12 cellular contexts compared by ENCODE assay signal in the genomic region with DNA sequence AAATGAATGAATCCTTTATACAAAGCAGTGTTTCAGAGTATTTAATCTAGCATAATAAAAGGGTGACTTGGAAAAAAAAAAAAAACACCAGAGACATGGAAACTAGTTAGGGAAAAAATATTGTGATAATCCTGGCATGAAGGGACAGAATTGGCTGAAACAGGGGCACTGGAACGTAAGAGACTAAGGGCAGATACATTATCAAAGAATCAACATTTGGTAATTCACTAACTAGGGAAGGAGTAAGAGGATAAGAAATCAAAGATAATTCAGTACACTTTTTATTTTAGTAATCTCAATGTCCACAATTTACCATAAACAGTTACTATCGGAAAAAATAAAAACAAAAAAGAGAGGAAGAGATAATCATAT. TPM values are rescaled to one million over a fixed set of nuclear protein-coding genes. Genes with fewer than 3 reads are reported as not detected.
DNase-seq lines count a peak whose midpoint lies in the region; ATAC-seq and TF ChIP-seq lines count a peak whose summit lies in the region.
"Had no signal": no experiment of that assay in that cellular context is flagged by ENCODE, and none has a peak within 500 bp of the region (broad histone marks: within the 10 kb centered on the region; RNA-seq: fewer than 3 reads in every experiment).

No MANE protein-coding gene starts in this region.

- H3K4me3 ChIP-seq in ACC112 (ENCODE audit: low read depth, low read length) (0 out of 2 replicates have a peak overlapping the region, but pooled peaks have one; percentile 14), right lobe of liver (no peak overlapping the region), mucosa of descending colon (no peak overlapping the region)

- ATAC-seq in right lobe of liver (peak; percentile 50 to 83 (median 60)), mucosa of descending colon (no peak), HG02885 (IDR thresholded peaks at IDR 0.05; ENCODE audit: poor library complexity, unreplicated experiment) (no peak)
- ATAC-seq: Panc1 had no signal

- peaks cover 5% of the 10 kb centered on the region for H3K79me2 ChIP-seq in ACC112 (ENCODE audit: control insufficient read depth, insufficient read depth, low read length, unreplicated experiment)

- H3K4me1 ChIP-seq in ACC112 (ENCODE audit: control insufficient read depth, insufficient read depth, low read length, unreplicated experiment) (peaks cover 17% of the 10 kb centered on the region), right lobe of liver (peaks cover 0 to 18% (median 4%) of the 10 kb centered on the region in 4 donors), mucosa of descending colon (ENCODE audit: low read depth) (no peaks in the 10 kb centered on the region)

- DNase-seq in right lobe of liver = no peak
- DNase-seq in mucosa of descending colon = no peak
- no peak for DNase-seq in cerebellar cortex (ENCODE audit: low spot score)
- DNase-seq: activated CD4-positive, alpha-beta T cell treated with anti-CD3 and anti-CD28 coated beads, Interleukin-2, amount 50 U/mL, for 48 hours; activated naive CD4-positive, alpha-beta T cell treated with anti-CD3 and anti-CD28 coated beads, Interleukin-2, amount 10 ng/mL, durations not matched to agents 7 days and 5 days; NCI-H1092 treated with DMSO at 0.1 percent for 48 hours; nephron progenitor cell; T-helper 9 cell had no signal

- H3K9me3 ChIP-seq in right lobe of liver (no peaks in the 10 kb centered on the region), mucosa of descending colon (no peaks in the 10 kb centered on the region)

- 31% methylated on average over 2 of the region's 2 CpGs for WGBS in right lobe of liver (ENCODE audit: insufficient coverage, low coverage, low lambda C conversion rate, missing lambda C conversion rate)

- H3K27me3 ChIP-seq in ACC112 (ENCODE audit: insufficient read depth, low read length) = no peaks in the 10 kb centered on the region
- no peaks in the 10 kb centered on the region for H3K27me3 ChIP-seq in right lobe of liver

- H2AFZ ChIP-seq in ACC112 (ENCODE audit: low read length, unreplicated experiment) = peak overlapping the region; percentile 51

- TF ChIP-seq CTCF in VCaP (conservative IDR thresholded peaks at IDR 0.05) (no peak), right lobe of liver (IDR thresholded peaks at IDR 0.05) (no peak), mucosa of descending colon (IDR thresholded peaks at IDR 0.05) (no peak)

- H3K27ac ChIP-seq in ACC112 (ENCODE audit: low read depth, low read length) (peak overlapping the region; percentile 54), VCaP (peak overlapping the region; percentile 80), right lobe of liver (peak overlapping the region; percentile 18 to 70 (median 59))

- H3K36me3 ChIP-seq in ACC112 (ENCODE audit: insufficient read depth, low read length) (no peaks in the 10 kb centered on the region), right lobe of liver (no peaks in the 10 kb centered on the region), mucosa of descending colon (ENCODE audit: low read depth) (no peaks in the 10 kb centered on the region)

- no peak for TF ChIP-seq POLR2A in right lobe of liver (IDR thresholded peaks at IDR 0.05)

- intact Hi-C loops in right lobe of liver (cut with DNase I) = no loop called here
- intact Hi-C loops in mucosa of descending colon (cut with DNase I, micrococcal nuclease) = no loop called here

RNA-seq across cellular contexts. Expression of a gene that starts 18.2 kb away (rescaled TPM):
- total RNA-seq in right lobe of liver = 10 to 100 TPM; 16.5 to 36.4 (median 20.9) TPM
- total RNA-seq in mucosa of descending colon = 10 to 100 TPM; 29.7 to 48.8 (median 45.7) TPM

RNA-seq across cellular contexts. Expression of a gene that starts 21.5 kb away (rescaled TPM):
- 1 to 10 TPM; 2.7 to 7.6 (median 4.9) TPM for total RNA-seq in right lobe of liver
- total RNA-seq in mucosa of descending colon = 100 to 1,000 TPM in 1 of 3 donors, 10 to 100 TPM in 2; 82.6 to 148 (median 97.0) TPM

RNA-seq across cellular contexts. Expression of a gene that starts 56.3 kb away (rescaled TPM):
- total RNA-seq in right lobe of liver (1 to 10 TPM; 1.5 to 4.5 (median 2.7) TPM), mucosa of descending colon (1 to 10 TPM; 1.3 to 4.4 (median 3.4) TPM)

RNA-seq across cellular contexts. Expression of a gene that starts 57.1 kb away (rescaled TPM):
- total RNA-seq in right lobe of liver = 10 to 100 TPM in 3 of 6 experiments, 1 to 10 TPM in 3; 8.0 to 14.9 (median 10.6) TPM
- 10 to 100 TPM; 17.1 to 22.1 (median 20.8) TPM for total RNA-seq in mucosa of descending colon

Comparison
In these comparisons a context has a peak if more than half of its experiments do, and no peak if none do; other contexts are left out.
1. ATAC-seq: peak in right lobe of liver (4 of 4); none in mucosa of descending colon (single experiment) and HG02885 (single experiment).
2. RNA of a gene that starts 21.5 kb away (total RNA-seq): 82.6 to 148 TPM in mucosa of descending colon; 2.7 to 7.6 TPM in right lobe of liver; every median in the first group is over 4 times any median in the second.
3. Peak in every context shown above with its lines, with median percentiles within 50 percentile points of each other: H3K27ac ChIP-seq.